8 cellular contexts compared by ENCODE assay signal in genomic region chr6:28941681-28942448, GRCh38. TPM values are rescaled to one million over a fixed set of nuclear protein-coding genes. Genes with fewer than 3 reads are reported as not detected.
DNase-seq lines count a peak whose midpoint lies in the region; ATAC-seq and TF ChIP-seq lines count a peak whose summit lies in the region.

No MANE protein-coding gene starts in this region.

- no peaks in the 10 kb centered on the region for H3K27me3 ChIP-seq in Caco-2 (replicated peaks; ENCODE audit: control insufficient read depth, insufficient read depth, low read length)
- no peaks in the 10 kb centered on the region for H3K27me3 ChIP-seq in duodenal mucosa (ENCODE audit: control insufficient read depth in 1 of 2, insufficient read depth in 2 of 2, low read length in 2 of 2)
- no peaks in the 10 kb centered on the region for H3K27me3 ChIP-seq in neuron (ENCODE audit: insufficient read depth, low read length)

- no peak for ATAC-seq in HG03025 (IDR thresholded peaks at IDR 0.05; ENCODE audit: low FRiP score, unreplicated experiment)

- no peaks in the 10 kb centered on the region for H3K9me3 ChIP-seq in Caco-2
- H3K9me3 ChIP-seq in duodenal mucosa (ENCODE audit: control insufficient read depth in 1 of 2, low read length in 2 of 2), result no peaks in the 10 kb centered on the region
- H3K9me3 ChIP-seq in neuron (ENCODE audit: low read length), result no peaks in the 10 kb centered on the region

- no peaks in the 10 kb centered on the region for H3K27me3 Mint-ChIP-seq in Caco-2 (ENCODE audit: insufficient read depth, unreplicated experiment)

- H3K36me3 Mint-ChIP-seq in Caco-2 (ENCODE audit: insufficient read depth, unreplicated experiment), result peaks cover 50% of the 10 kb centered on the region

- TF ChIP-seq CTCF in Caco-2 (IDR thresholded peaks at IDR 0.05; ENCODE audit: insufficient read depth in 1 of 2, low read depth in 1 of 2, low read length in 1 of 2, severe bottlenecking in 1 of 2, unreplicated experiment in 1 of 2) (no peak), NB4 (IDR thresholded peaks at IDR 0.05; ENCODE audit: low read depth, low read length) (no peak)

- CTCF ChIA-PET in Caco-2 (lab: Charles Lee), result no interaction called here

- peak overlapping the region; percentile 96 for H3K4me3 Mint-ChIP-seq in Caco-2 (ENCODE audit: unreplicated experiment)

- H3K4me1 ChIP-seq in Caco-2, result peaks cover 7% of the 10 kb centered on the region; the same call in 1 of the 2 replicates
- H3K4me1 ChIP-seq in duodenal mucosa (ENCODE audit: control insufficient read depth in 1 of 2, insufficient read depth in 2 of 2, low read length in 2 of 2), result peaks cover 21 to 30% of the 10 kb centered on the region in 2 donors
- no peaks in the 10 kb centered on the region for H3K4me1 ChIP-seq in neuron (ENCODE audit: insufficient read depth, low read length)

- peak overlapping the region in 1 of 2 donors; percentile 63 for H3K9ac ChIP-seq in duodenal mucosa (ENCODE audit: low read depth in 1 of 2, low read length in 2 of 2)

- POLR2A ChIA-PET in Caco-2 (lab: Charles Lee), result no interaction called here

- H3K36me3 ChIP-seq in Caco-2 (ENCODE audit: control insufficient read depth, insufficient read depth, low read length) (no peaks in the 10 kb centered on the region), duodenal mucosa (ENCODE audit: control insufficient read depth in 1 of 2, insufficient read depth in 2 of 2, low read length in 2 of 2) (no peaks in the 10 kb centered on the region), neuron (ENCODE audit: insufficient read depth, low read length) (no peaks in the 10 kb centered on the region)

- DNase-seq in Caco-2, result peak in 1 of 2 experiments; percentile 78
- DNase-seq in NB4 (ENCODE audit: low read depth), result no peak
- no peak for DNase-seq in ecto neural progenitor cell (ENCODE audit: low spot score)
- no peak for DNase-seq in inferior parietal cortex (ENCODE audit: extremely low spot score)
- DNase-seq in NCI-H510A treated with DMSO at 0.1 percent for 48 hours (lab: John Stamatoyannopoulos, UW), result no peak

- no peak overlapping the region for H3K27ac ChIP-seq in duodenal mucosa (ENCODE audit: low read depth, low read length)

- peaks cover 45% of the 10 kb centered on the region for H3K4me1 Mint-ChIP-seq in Caco-2 (ENCODE audit: low read depth, unreplicated experiment)

- no peak for TF ChIP-seq POLR2A in NB4 (IDR thresholded peaks at IDR 0.05; ENCODE audit: extremely low read depth, insufficient read length)

- no peaks in the 10 kb centered on the region for H3K9me3 Mint-ChIP-seq in Caco-2 (ENCODE audit: unreplicated experiment)

- H3K4me3 ChIP-seq in Caco-2 (ENCODE audit: low read depth, low read length) (peak overlapping the region; percentile 47), NB4 (ENCODE audit: low read depth, low read length) (peak overlapping the region; percentile 83), duodenal mucosa (ENCODE audit: low read depth in 1 of 2, low read length in 2 of 2) (peak overlapping the region; percentile 72 to 93), neuron (ENCODE audit: low read length) (peak overlapping the region; percentile 65)

- H3K27ac Mint-ChIP-seq in Caco-2 (ENCODE audit: unreplicated experiment), result peak overlapping the region; percentile 93

- intact Hi-C loops in Caco-2 (cut with micrococcal nuclease; ENCODE audit: unreplicated experiment), result loop anchor here (2.0 kb wide), 3 partner anchors 19 to 75 kb away; partner anchors contain the start of gene TRIM27

- BruUV-seq in Caco-2 (replicated peaks; lab: Mats Ljungman, UMichigan), result no TSS peak

- H2AFZ ChIP-seq in neuron (ENCODE audit: low read depth, low read length), result no peak overlapping the region

RNA-seq across cellular contexts. Expression of gene TRIM27, which starts 18.1 kb away (rescaled TPM):
- total RNA-seq in Caco-2 (2022), result 47.6 and 48.7 TPM in 2 replicates
